In the genomic region with DNA sequence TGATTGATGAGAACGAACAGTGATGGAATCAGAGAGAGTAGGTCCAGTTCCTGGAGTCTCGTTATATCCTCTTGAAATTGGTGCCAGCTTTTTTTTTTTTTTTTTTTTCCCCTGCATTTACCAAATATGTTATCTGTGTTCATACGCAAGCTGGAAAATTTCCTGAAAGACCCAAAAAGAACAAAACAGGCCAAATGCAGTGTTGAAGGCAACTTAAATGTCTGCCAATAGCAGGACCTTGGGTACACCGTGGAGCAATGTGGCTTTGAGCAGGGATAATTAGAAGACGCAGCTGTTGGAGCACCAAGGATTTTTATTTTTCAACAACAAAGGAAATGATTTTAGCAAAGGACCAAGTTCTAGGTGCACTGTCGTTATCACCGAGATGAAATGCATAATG, we compare ENCODE assay signal across 25 cellular contexts.
"Had no signal": no experiment of that assay in that cellular context is flagged by ENCODE, and none has a peak within 500 bp of the region (broad histone marks: within the 10 kb centered on the region; RNA-seq: fewer than 3 reads in every experiment).

No MANE protein-coding gene starts in this region.

- H3K9ac ChIP-seq: neural progenitor cell, parathyroid adenoma had no signal

- H3K27me3 ChIP-seq: neural progenitor cell, right atrium auricular region, tibial nerve had no signal

- H3K4me2 ChIP-seq: neural progenitor cell had no signal

- H3K4me3 ChIP-seq: neural progenitor cell, right atrium auricular region, tibial nerve had no signal

- H3K4me1 ChIP-seq: neural progenitor cell, parathyroid adenoma, tibial nerve had no signal

- DNase-seq: activated CD4-positive, alpha-beta T cell treated with anti-CD3 and anti-CD28 coated beads for 4 hours; activated CD4-positive, alpha-beta T cell treated with anti-CD3 and anti-CD28 coated beads, Interleukin-2, amount 50 U/mL, for 4 hours; activated effector memory CD4-positive, alpha-beta T cell treated with Interleukin-2 at 50 U/mL for 16 hours; activated naive CD4-positive, alpha-beta T cell treated with anti-CD3 and anti-CD28 coated beads for 36 hours; activated naive CD8-positive, alpha-beta T cell treated with anti-CD3 and anti-CD28 coated beads, Interleukin-2, amount 10 ng/mL, durations not matched to agents 7 days and 5 days; amygdala; caudate nucleus; cortex of kidney; foreskin fibroblast; head of caudate nucleus; hippocampal formation; kidney; left colon; midbrain; natural killer cell; occipital lobe; stimulated activated CD4-positive, alpha-beta T cell treated with anti-CD3 and anti-CD28 coated beads, Interleukin-2, amount 100 ng/mL, for 48 hours; stimulated activated naive CD4-positive, alpha-beta T cell treated with Interleukin-2 at 50 U/mL for 16 hours had no signal

- ATAC-seq: esophagus mucosa, left colon, natural killer cell had no signal

- H3K27ac ChIP-seq: neural progenitor cell, parathyroid adenoma, right atrium auricular region, tibial nerve, VCaP had no signal

- H2AFZ ChIP-seq: neural progenitor cell, parathyroid adenoma had no signal

- FAIRE-seq: endothelial cell of umbilical vein, kidney had no signal

- H3K79me2 ChIP-seq: parathyroid adenoma had no signal
